In genomic region chr4:113468165-113469022, GRCh38 we compare ENCODE assay signal across 8 cellular contexts.
A peak's percentile ranks its signal among the peaks of the same experiment; 100 is the strongest.
DNase-seq lines count a peak whose midpoint lies in the region; ATAC-seq and TF ChIP-seq lines count a peak whose summit lies in the region.

No MANE protein-coding gene starts in this region.

- intact Hi-C loops in left cardiac atrium (cut with DNase I): loop anchor here in 1 of 2 donors (5.0 kb wide), 1 partner anchor 294 kb away; the partner anchor contains the start of gene CAMK2D

- no peak overlapping the region for H3K4me3 ChIP-seq in BE2C (ENCODE audit: low read depth, low read length)
- peak overlapping the region; percentile 61 for H3K4me3 ChIP-seq in adipocyte (ENCODE audit: low read length)

- TF ChIP-seq RAD21 in Ishikawa (IDR thresholded peaks at IDR 0.05; ENCODE audit: low read depth): no peak

- TF ChIP-seq CTCF in BE2C (IDR thresholded peaks at IDR 0.05; ENCODE audit: low read depth, low read length): no peak

- H3K9ac ChIP-seq in adipocyte (ENCODE audit: low read length): peak overlapping the region; percentile 88

- TF ChIP-seq EP300 in Ishikawa (IDR thresholded peaks at IDR 0.05; ENCODE audit: borderline replicate concordance): no peak

- H3K9me3 ChIP-seq in BE2C (no peaks in the 10 kb centered on the region), adipocyte (ENCODE audit: control insufficient read depth, low read length) (no peaks in the 10 kb centered on the region)

- H3K36me3 ChIP-seq in BE2C (no peaks in the 10 kb centered on the region), adipocyte (ENCODE audit: control insufficient read depth, insufficient read depth, low read length, severe bottlenecking) (peaks cover 27% of the 10 kb centered on the region)

- peak; percentile 93 to 97 for ATAC-seq in left cardiac atrium

- DNase-seq in BE2C (peak; percentile 38), adipocyte (ENCODE audit: low read depth) (peak; percentile 98), left cardiac atrium (peak; percentile 85), putamen (ENCODE audit: low spot score) (peak; percentile 40), activated gamma-delta T cell treated with Interleukin-2 at 50 U/mL for 16 hours (no peak), NCI-H2081 treated with DMSO at 0.1 percent for 48 hours (lab: John Stamatoyannopoulos, UW) (no peak), NCI-H774 (lab: John Stamatoyannopoulos, UW) (no peak)

- H3K4me1 ChIP-seq in BE2C (peaks cover 3% of the 10 kb centered on the region), adipocyte (ENCODE audit: control insufficient read depth, insufficient read depth, low read length) (peaks cover 65% of the 10 kb centered on the region)

- no peaks in the 10 kb centered on the region for H3K27me3 ChIP-seq in BE2C
- H3K27me3 ChIP-seq in adipocyte (replicated peaks; ENCODE audit: control insufficient read depth, insufficient read depth, low read length): no peaks in the 10 kb centered on the region

TF ChIP-seq in Ishikawa, 13 proteins besides CTCF, POLR2A, EP300 and RAD21:
- TF ChIP-seq TAF1 (IDR thresholded peaks at IDR 0.05; ENCODE audit: low read depth) (no peak), TEAD4 (IDR thresholded peaks at IDR 0.05) (peak; percentile 41; the same call in 1 of the 2 replicates), NFIC (IDR thresholded peaks at IDR 0.05) (0 out of 2 replicates have a peak, but pooled peaks have one; percentile 10), USF1 (IDR thresholded peaks at IDR 0.05) (0 out of 2 replicates have a peak, but pooled peaks have one; percentile 39)

Comparison
In these comparisons a context has a peak if more than half of its experiments do, and no peak if none do; other contexts are left out.
1. DNase-seq: peak in BE2C (single experiment), adipocyte (single experiment), left cardiac atrium (single experiment) and putamen (single experiment); none in activated gamma-delta T cell treated with Interleukin-2 at 50 U/mL for 16 hours (single experiment), NCI-H2081 treated with DMSO at 0.1 percent for 48 hours (single experiment) and NCI-H774 (single experiment).